Comparison of ENCODE assay signal across 8 cellular contexts in genomic region chr2:37669500-37669899, GRCh38. TPM values are rescaled to one million over a fixed set of nuclear protein-coding genes. Genes with fewer than 3 reads are reported as not detected.
DNase-seq lines count a peak whose midpoint lies in the region; ATAC-seq and TF ChIP-seq lines count a peak whose summit lies in the region.
"Had no signal": no experiment of that assay in that cellular context is flagged by ENCODE, and none has a peak within 500 bp of the region (broad histone marks: within the 10 kb centered on the region; RNA-seq: fewer than 3 reads in every experiment).

No MANE protein-coding gene starts in this region.

- H3K9me3 ChIP-seq in WERI-Rb-1 (ENCODE audit: severe bottlenecking) = no peaks in the 10 kb centered on the region
- no peaks in the 10 kb centered on the region for H3K9me3 ChIP-seq in spleen

- H3K36me3 Mint-ChIP-seq in HFFc6 (ENCODE audit: low read depth) (peaks cover 58% of the 10 kb centered on the region), glutamatergic neuron (ENCODE audit: unreplicated experiment) (no peaks in the 10 kb centered on the region)

- intact Hi-C loops in spleen (cut with DNase I; ENCODE audit: low total_unique reads) = no loop called here

- TF ChIP-seq CTCF in HFFc6 (IDR thresholded peaks at IDR 0.05) (no peak), WERI-Rb-1 (IDR thresholded peaks at IDR 0.05; ENCODE audit: low read depth, low read length) (no peak), glutamatergic neuron (IDR thresholded peaks at IDR 0.05; ENCODE audit: partially characterized antibody, unreplicated experiment) (no peak), spleen (IDR thresholded peaks at IDR 0.05 in 8 of 11, conservative IDR thresholded peaks at IDR 0.05 in 3 of 11) (no peak), GM20000 (IDR thresholded peaks at IDR 0.05; ENCODE audit: extremely low read depth, missing control alignments) (no peak)

- no peak for DNase-seq in HFFc6
- DNase-seq in WERI-Rb-1 = no peak
- no peak for DNase-seq in glutamatergic neuron
- no peak for DNase-seq in spleen
- no peak for DNase-seq in GM20000 (ENCODE audit: low spot score)
- DNase-seq: NCI-H2171 had no signal

- H3K27me3 ChIP-seq in WERI-Rb-1 (ENCODE audit: insufficient read depth, low read depth, severe bottlenecking) (no peaks in the 10 kb centered on the region), spleen (replicated peaks in 1 of 7) (no peaks in the 10 kb centered on the region)

- H3K4me1 Mint-ChIP-seq in HFFc6 (ENCODE audit: low read depth) (peaks cover 59% of the 10 kb centered on the region), glutamatergic neuron (ENCODE audit: low read depth, unreplicated experiment) (peaks cover 25% of the 10 kb centered on the region)

- peaks cover 25% of the 10 kb centered on the region for H3K36me3 ChIP-seq in WERI-Rb-1
- H3K36me3 ChIP-seq in spleen = peaks cover 0 to 15% (median 2%) of the 10 kb centered on the region in 6 donors

- peaks cover 16 to 85% (median 67%) of the 10 kb centered on the region in 6 donors for H3K4me1 ChIP-seq in spleen

- no peak for TF ChIP-seq POLR2A in spleen (IDR thresholded peaks at IDR 0.05)

- H3K27ac ChIP-seq in WERI-Rb-1 = no peak overlapping the region
- H3K27ac ChIP-seq in spleen = peak overlapping the region in 6 of 8 donors; percentile 86 to 97 (median 94)

- H3K27ac Mint-ChIP-seq in HFFc6 (peak overlapping the region; percentile 81), glutamatergic neuron (ENCODE audit: unreplicated experiment) (peak overlapping the region; percentile 86)

- H3K4me3 ChIP-seq in WERI-Rb-1 (ENCODE audit: low read depth, low read length) = peak overlapping the region; percentile 85
- H3K4me3 ChIP-seq in spleen = peak overlapping the region; percentile 82 to 95 (median 90)

- H3K9me3 Mint-ChIP-seq in HFFc6 = no peaks in the 10 kb centered on the region
- peaks cover 6% of the 10 kb centered on the region for H3K9me3 Mint-ChIP-seq in glutamatergic neuron (ENCODE audit: unreplicated experiment)

- 80 to 86% (median 84%) methylated on average over 2 of the region's 2 CpGs for WGBS in spleen, 5 donors

- H3K4me3 Mint-ChIP-seq in HFFc6 = peak overlapping the region; percentile 99
- H3K4me3 Mint-ChIP-seq in glutamatergic neuron (ENCODE audit: unreplicated experiment) = peak overlapping the region; percentile 90

- ATAC-seq in GM21515 (IDR thresholded peaks at IDR 0.05; ENCODE audit: unreplicated experiment) (no peak), GM21576 (IDR thresholded peaks at IDR 0.05; ENCODE audit: unreplicated experiment) (no peak)

- H3K27me3 Mint-ChIP-seq in HFFc6 (ENCODE audit: insufficient read depth) = no peaks in the 10 kb centered on the region; the same call in none of the 2 replicates
- H3K27me3 Mint-ChIP-seq in glutamatergic neuron (ENCODE audit: unreplicated experiment) = peaks cover 9% of the 10 kb centered on the region

RNA-seq across cellular contexts. Expression of gene CDC42EP3, which starts 1.9 kb away (rescaled TPM):
- total RNA-seq in HFFc6 (2021; fragmentation: NEBNext Ultra II Directional; extraction: Animal tissue kit (Norgen Biotek cat#: 25700)) = 100 to 1,000 TPM; 159 to 248 (median 201) TPM
- total RNA-seq in glutamatergic neuron (ENCODE audit: unreplicated experiment) (32.9 TPM), spleen (10 to 100 TPM; 30.2 to 57.2 (median 44.8) TPM)
- polyA plus RNA-seq in spleen = 10 to 100 TPM in 1 of 3 donors, 1 to 10 TPM in 2; 9.5 to 13.3 (median 9.7) TPM
